In genomic region chr3:160413613-160414248, GRCh38 we compare ENCODE assay signal across 10 cellular contexts.
A peak's percentile ranks its signal among the peaks of the same experiment; 100 is the strongest.
DNase-seq lines count a peak whose midpoint lies in the region; ATAC-seq and TF ChIP-seq lines count a peak whose summit lies in the region.
"Had no signal": no experiment of that assay in that cellular context is flagged by ENCODE, and none has a peak within 500 bp of the region (broad histone marks: within the 10 kb centered on the region; RNA-seq: fewer than 3 reads in every experiment).

No MANE protein-coding gene starts in this region.

- DNase-seq in activated CD8-positive, alpha-beta memory T cell treated with anti-CD3 and anti-CD28 coated beads for 1 hour (ENCODE audit: extremely low read depth in 1 of 2, low read depth in 1 of 2), result peak; percentile 27 to 47
- DNase-seq in activated CD8-positive, alpha-beta memory T cell treated with anti-CD3 and anti-CD28 coated beads, Interleukin-2, amount 50 U/mL, for 48 hours, result no peak
- DNase-seq in NCI-H2227 treated with DMSO at 0.1 percent for 48 hours (lab: John Stamatoyannopoulos, UW) (peak; percentile 30), WERI-Rb-1 (peak; percentile 72), caudate nucleus (lab: John Stamatoyannopoulos, UW) (peak in 44 of 61 donors; percentile 1 to 67 (median 26)), kidney glomerular epithelial cell (lab: John Stamatoyannopoulos, UW) (peak; percentile 76)
- peak; percentile 58 for DNase-seq in stimulated activated CD4-positive, alpha-beta T cell treated with anti-CD3 and anti-CD28 coated beads, Interleukin-4, amount 100 ng/mL, for 1 hour

- TF ChIP-seq CTCF in WERI-Rb-1 (IDR thresholded peaks at IDR 0.05; ENCODE audit: low read depth, low read length), result peak; percentile 54

- H3K27me3 ChIP-seq in WERI-Rb-1 (ENCODE audit: insufficient read depth, low read depth, severe bottlenecking), result no peaks in the 10 kb centered on the region
- H3K27me3 ChIP-seq: BLaER1 had no signal

- H3K9me3 ChIP-seq in WERI-Rb-1 (ENCODE audit: severe bottlenecking), result no peaks in the 10 kb centered on the region
- H3K9me3 ChIP-seq: BLaER1 had no signal

- H3K27ac ChIP-seq in WERI-Rb-1 (no peak overlapping the region), caudate nucleus (ENCODE audit: low read depth, low read length) (no peak overlapping the region)
- H3K27ac ChIP-seq: BLaER1, skin epidermis had no signal

- H3K4me3 ChIP-seq in WERI-Rb-1 (ENCODE audit: low read depth, low read length), result no peak overlapping the region
- H3K4me3 ChIP-seq: BLaER1, skin epidermis had no signal

- H3K36me3 ChIP-seq in WERI-Rb-1, result peaks cover 79% of the 10 kb centered on the region

- ATAC-seq in HG03135 (IDR thresholded peaks at IDR 0.05; ENCODE audit: unreplicated experiment), result peak; percentile 71
